In genomic region chr12:10732554-10732953, GRCh38 we compare ENCODE assay signal across 28 cellular contexts.
"Had no signal": no experiment of that assay in that cellular context is flagged by ENCODE, and none has a peak within 500 bp of the region (broad histone marks: within the 10 kb centered on the region; RNA-seq: fewer than 3 reads in every experiment).

No MANE protein-coding gene starts in this region.

- H3K4me3 ChIP-seq: esophagus squamous epithelium, heart right ventricle, left lung, mucosa of descending colon, neural progenitor cell, smooth muscle cell, stomach, testis, tibial artery, upper lobe of left lung had no signal

- H3K36me3 ChIP-seq: esophagus squamous epithelium, heart right ventricle, left lung, neural progenitor cell, stomach, tibial artery, upper lobe of left lung had no signal

- H3K27me3 ChIP-seq: left lung, neural progenitor cell, stomach, testis, upper lobe of left lung had no signal

- ATAC-seq: effector memory CD8-positive, alpha-beta T cell; heart right ventricle; left cardiac atrium; left lung; mucosa of descending colon; natural killer cell treated with Interleukin-12 subunit alpha and Interleukin-12 subunit beta and Interleukin-15 and Interleukin-18, amount 100 ng/mL, for 72 hours; sciatic nerve; stimulated activated effector memory CD8-positive, alpha-beta T cell treated with anti-CD3 and anti-CD28 coated beads, Interleukin-12 subunit alpha, Interleukin-12 subunit beta, amount 100 ng/mL, for 72 hours had no signal

- H3K27ac ChIP-seq: esophagus squamous epithelium, heart right ventricle, left lung, neural progenitor cell, parathyroid adenoma, stomach, testis, tibial artery, upper lobe of left lung had no signal

- H3K9me3 ChIP-seq: esophagus squamous epithelium, heart right ventricle, left lung, mucosa of descending colon, stomach, testis, tibial artery, upper lobe of left lung had no signal

- H3K27ac Mint-ChIP-seq: effector memory CD8-positive, alpha-beta T cell; mesothelial cell of epicardium; naive B cell; natural killer cell treated with Interleukin-12 subunit alpha and Interleukin-12 subunit beta and Interleukin-15 and Interleukin-18, amount 100 ng/mL, for 72 hours; neural progenitor cell; progenitor cell of endocrine pancreas; stimulated activated effector memory CD8-positive, alpha-beta T cell treated with anti-CD3 and anti-CD28 coated beads, Interleukin-12 subunit alpha, Interleukin-12 subunit beta, amount 100 ng/mL, for 72 hours had no signal

- H3K4me3 Mint-ChIP-seq: effector memory CD8-positive, alpha-beta T cell; mesothelial cell of epicardium; naive B cell; natural killer cell treated with Interleukin-12 subunit alpha and Interleukin-12 subunit beta and Interleukin-15 and Interleukin-18, amount 100 ng/mL, for 72 hours; neural progenitor cell; stimulated activated effector memory CD8-positive, alpha-beta T cell treated with anti-CD3 and anti-CD28 coated beads, Interleukin-12 subunit alpha, Interleukin-12 subunit beta, amount 100 ng/mL, for 72 hours had no signal

- H3K79me2 ChIP-seq: parathyroid adenoma had no signal

- H2AFZ ChIP-seq: neural progenitor cell, parathyroid adenoma had no signal

- H3K9me3 Mint-ChIP-seq: effector memory CD8-positive, alpha-beta T cell; mesothelial cell of epicardium; naive B cell; natural killer cell treated with Interleukin-12 subunit alpha and Interleukin-12 subunit beta and Interleukin-15 and Interleukin-18, amount 100 ng/mL, for 72 hours; neural progenitor cell; stimulated activated effector memory CD8-positive, alpha-beta T cell treated with anti-CD3 and anti-CD28 coated beads, Interleukin-12 subunit alpha, Interleukin-12 subunit beta, amount 100 ng/mL, for 72 hours had no signal

- H3K36me3 Mint-ChIP-seq: mesothelial cell of epicardium; naive B cell; natural killer cell treated with Interleukin-12 subunit alpha and Interleukin-12 subunit beta and Interleukin-15 and Interleukin-18, amount 100 ng/mL, for 72 hours; neural progenitor cell; stimulated activated effector memory CD8-positive, alpha-beta T cell treated with anti-CD3 and anti-CD28 coated beads, Interleukin-12 subunit alpha, Interleukin-12 subunit beta, amount 100 ng/mL, for 72 hours had no signal

- H3K9ac ChIP-seq: neural progenitor cell, parathyroid adenoma had no signal

- H3K4me2 ChIP-seq: neural progenitor cell, smooth muscle cell had no signal

- DNase-seq: cortex of kidney; effector memory CD8-positive, alpha-beta T cell; erythroblast; esophagus squamous epithelium; foreskin melanocyte; glutamatergic neuron; heart right ventricle; hippocampal formation; left cardiac atrium; left lung; mesenchymal stem cell; mucosa of descending colon; naive B cell; stimulated activated CD4-positive, alpha-beta T cell treated with anti-CD3 and anti-CD28 coated beads, Interleukin-2, amount 100 ng/mL, for 24 hours; stimulated activated CD4-positive, alpha-beta T cell treated with anti-CD3 and anti-CD28 coated beads, Interleukin-4, amount 100 ng/mL, for 24 hours; stimulated activated naive CD4-positive, alpha-beta T cell treated with Interleukin-2 at 50 U/mL for 16 hours; stomach; testis; tibial artery; upper lobe of left lung had no signal

- H3K4me1 Mint-ChIP-seq: naive B cell, neural progenitor cell had no signal

- H3K4me1 ChIP-seq: esophagus squamous epithelium, heart right ventricle, left lung, neural progenitor cell, parathyroid adenoma, stomach, testis, tibial artery, upper lobe of left lung had no signal
